8 cellular contexts compared by ENCODE assay signal in the genomic region with DNA sequence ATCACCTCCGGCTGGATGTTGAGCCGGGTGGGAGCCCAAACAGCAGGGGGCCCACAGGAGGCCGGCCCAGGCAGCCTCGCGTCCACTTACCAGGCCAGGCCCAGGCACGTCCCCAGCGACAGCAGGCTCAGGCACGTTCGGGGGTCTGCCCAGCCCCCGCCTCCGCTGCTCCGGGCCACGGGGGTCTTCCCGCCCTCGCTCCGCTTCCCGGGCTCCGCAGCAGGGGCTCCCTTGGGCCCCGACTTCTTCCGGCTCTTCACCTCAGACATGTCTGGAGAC. TPM values are rescaled to one million over a fixed set of nuclear protein-coding genes. Genes with fewer than 3 reads are reported as not detected.
DNase-seq lines count a peak whose midpoint lies in the region; ATAC-seq and TF ChIP-seq lines count a peak whose summit lies in the region.

No MANE protein-coding gene starts in this region.

- 1% methylated on average over 19 to 20 of the region's 20 CpGs for WGBS in esophagus, 2 donors

- ATAC-seq in GM18519 (IDR thresholded peaks at IDR 0.05; ENCODE audit: low FRiP score, unreplicated experiment) (peak; percentile 5), HG02973 (IDR thresholded peaks at IDR 0.05; ENCODE audit: unreplicated experiment) (peak; percentile 21)

- H3K27me3 ChIP-seq in esophagus (ENCODE audit: control insufficient read depth in 1 of 2, insufficient read depth in 2 of 2, low read length in 2 of 2): no peaks in the 10 kb centered on the region

- DNase-seq in AG09309 (ENCODE audit: low read depth) (peak; percentile 7), SK-N-DZ (ENCODE audit: low spot score) (peak; percentile 85), occipital lobe (lab: John Stamatoyannopoulos, UW) (peak; percentile 50), germinal center (ENCODE audit: low spot score) (no peak)
- no peak for DNase-seq in stimulated activated CD4-positive, alpha-beta T cell treated with anti-CD3 and anti-CD28 coated beads, Interleukin-4, amount 100 ng/mL, for 1 hour

- no peaks in the 10 kb centered on the region for H3K9me3 ChIP-seq in esophagus (ENCODE audit: control insufficient read depth in 2 of 2, insufficient read depth in 1 of 2, low read depth in 1 of 2, low read length in 1 of 2)

- H3K27ac ChIP-seq in esophagus (ENCODE audit: low read depth in 2 of 2, low read length in 1 of 2): peak overlapping the region; percentile 82

- peak; percentile 16 for TF ChIP-seq CTCF in AG09309 (IDR thresholded peaks at IDR 0.05; ENCODE audit: control insufficient read depth, insufficient read depth, low read depth, low read length, missing control alignments)

- no peaks in the 10 kb centered on the region for H3K4me1 ChIP-seq in esophagus (ENCODE audit: control insufficient read depth in 2 of 2, insufficient read depth in 2 of 2, low read length in 1 of 2)

- H3K4me3 ChIP-seq in AG09309 (ENCODE audit: control insufficient read depth, low read depth, low read length) (peak overlapping the region; percentile 78), esophagus (ENCODE audit: low read depth in 1 of 2, low read length in 2 of 2) (peak overlapping the region; percentile 78 to 79)

- H3K36me3 ChIP-seq in esophagus (ENCODE audit: control insufficient read depth in 2 of 2, insufficient read depth in 2 of 2, low read length in 1 of 2): no peaks in the 10 kb centered on the region

RNA-seq across cellular contexts. Expression of a gene that starts 0.2 kb away (rescaled TPM):
- 24.2 and 24.3 TPM in 2 replicates for polyA plus RNA-seq in SK-N-DZ (2014; cell fraction: cytosol; rRNA removed)
- polyA plus RNA-seq in SK-N-DZ (2014; cell fraction: nucleus; rRNA removed): 10.0 and 14.5 TPM in 2 replicates
- 1 to 10 TPM; 4.7 to 5.4 TPM for polyA plus RNA-seq in esophagus
- total RNA-seq in occipital lobe: 8.6 TPM

RNA-seq across cellular contexts. Expression of a gene that starts 0.7 kb away (rescaled TPM):
- 23.4 and 25.3 TPM in 2 replicates for polyA plus RNA-seq in SK-N-DZ (2014; cell fraction: cytosol; rRNA removed)
- polyA plus RNA-seq in SK-N-DZ (2014; cell fraction: nucleus; rRNA removed): 12.8 and 13.8 TPM in 2 replicates
- 1 to 10 TPM; 2.3 to 3.5 TPM for polyA plus RNA-seq in esophagus
- total RNA-seq in occipital lobe: 32.4 TPM

RNA-seq across cellular contexts. Expression of a gene that starts 50.9 kb away (rescaled TPM):
- 785 and 1,138 TPM in 2 replicates for polyA plus RNA-seq in SK-N-DZ (2014; cell fraction: cytosol; rRNA removed)
- polyA plus RNA-seq in SK-N-DZ (2014; cell fraction: nucleus; rRNA removed): 519 and 667 TPM in 2 replicates
- polyA plus RNA-seq in esophagus: 100 to 1,000 TPM; 283 to 448 TPM
- total RNA-seq in occipital lobe: 200 TPM

Comparison
In these comparisons a context has a peak if more than half of its experiments do, and no peak if none do; other contexts are left out.
1. DNase-seq: peak in AG09309 (single experiment), SK-N-DZ (single experiment) and occipital lobe (single experiment); none in stimulated activated CD4-positive, alpha-beta T cell treated with anti-CD3 and anti-CD28 coated beads, Interleukin-4, amount 100 ng/mL, for 1 hour (single experiment) and germinal center (single experiment).